13 cellular contexts compared by ENCODE assay signal in genomic region chr17:76351526-76352071, GRCh38. TPM values are rescaled to one million over a fixed set of nuclear protein-coding genes. Genes with fewer than 3 reads are reported as not detected.
DNase-seq lines count a peak whose midpoint lies in the region; ATAC-seq and TF ChIP-seq lines count a peak whose summit lies in the region.
"Had no signal": no experiment of that assay in that cellular context is flagged by ENCODE, and none has a peak within 500 bp of the region (broad histone marks: within the 10 kb centered on the region; RNA-seq: fewer than 3 reads in every experiment).

No MANE protein-coding gene starts in this region.

- H3K9me3 ChIP-seq in Loucy (ENCODE audit: insufficient read depth, low read depth, low read length) (no peaks in the 10 kb centered on the region), body of pancreas (no peaks in the 10 kb centered on the region), neural progenitor cell (ENCODE audit: low read depth) (no peaks in the 10 kb centered on the region), ovary (no peaks in the 10 kb centered on the region)

- H3K9me3 Mint-ChIP-seq in activated CD4-positive, alpha-beta T cell treated with anti-CD3 and anti-CD28 coated beads, Interleukin-2, amount 10 ng/mL, durations not matched to agents 24 days and 14 days = no peaks in the 10 kb centered on the region
- no peaks in the 10 kb centered on the region for H3K9me3 Mint-ChIP-seq in neural progenitor cell

- peaks cover 6% of the 10 kb centered on the region for H4K20me1 ChIP-seq in Loucy (ENCODE audit: insufficient read depth, low read length, poor library complexity, severe bottlenecking)
- H4K20me1 ChIP-seq in neural progenitor cell (ENCODE audit: low read depth) = no peaks in the 10 kb centered on the region

- ATAC-seq in body of pancreas = no peak
- no peak for ATAC-seq in esophagus mucosa
- ATAC-seq: left colon had no signal

- H3K27me3 ChIP-seq in Loucy (ENCODE audit: insufficient read depth, low read length, poor library complexity, severe bottlenecking) = no peaks in the 10 kb centered on the region
- no peaks in the 10 kb centered on the region for H3K27me3 ChIP-seq in body of pancreas
- peaks cover 5% of the 10 kb centered on the region for H3K27me3 ChIP-seq in neural progenitor cell
- no peaks in the 10 kb centered on the region for H3K27me3 ChIP-seq in ovary

- H3K9ac ChIP-seq in Loucy (ENCODE audit: low read depth, low read length, poor library complexity, severe bottlenecking) (peak overlapping the region; percentile 33), neural progenitor cell (no peak overlapping the region)

- no peak for TF ChIP-seq EP300 in ovary (IDR thresholded peaks at IDR 0.05)

- H3K4me3 ChIP-seq in Loucy (ENCODE audit: low read length, poor library complexity, severe bottlenecking) = peak overlapping the region; percentile 81
- H3K4me3 ChIP-seq in body of pancreas = no peak overlapping the region
- no peak overlapping the region for H3K4me3 ChIP-seq in neural progenitor cell
- no peak overlapping the region for H3K4me3 ChIP-seq in ovary

- peak overlapping the region in 3 of 4 donors; percentile 13 to 66 (median 22) for H3K27ac ChIP-seq in body of pancreas
- H3K27ac ChIP-seq in neural progenitor cell = no peak overlapping the region
- H3K27ac ChIP-seq in ovary = no peak overlapping the region

- H3K4me1 ChIP-seq in Loucy (ENCODE audit: insufficient read depth, low read length, poor library complexity, severe bottlenecking) = peaks cover 17% of the 10 kb centered on the region
- H3K4me1 ChIP-seq in body of pancreas = peaks cover 19% of the 10 kb centered on the region
- peaks cover 3% of the 10 kb centered on the region for H3K4me1 ChIP-seq in neural progenitor cell
- peaks cover 3% of the 10 kb centered on the region for H3K4me1 ChIP-seq in ovary (ENCODE audit: insufficient read depth)

- H3K4me3 Mint-ChIP-seq in activated CD4-positive, alpha-beta T cell treated with anti-CD3 and anti-CD28 coated beads, Interleukin-2, amount 10 ng/mL, durations not matched to agents 24 days and 14 days = peak overlapping the region; percentile 53
- H3K4me3 Mint-ChIP-seq in neural progenitor cell = peak overlapping the region; percentile 98

- H3K79me2 ChIP-seq in Loucy (ENCODE audit: insufficient read depth, low read length) (peaks cover 52% of the 10 kb centered on the region), neural progenitor cell (ENCODE audit: low read depth) (peaks cover 35% of the 10 kb centered on the region)

- H3K9me2 ChIP-seq in Loucy (replicated peaks; ENCODE audit: low read depth, low read length) = no peaks in the 10 kb centered on the region

- H3K36me3 Mint-ChIP-seq in activated CD4-positive, alpha-beta T cell treated with anti-CD3 and anti-CD28 coated beads, Interleukin-2, amount 10 ng/mL, durations not matched to agents 24 days and 14 days (ENCODE audit: low read depth) = peaks cover 12% of the 10 kb centered on the region
- H3K36me3 Mint-ChIP-seq in neural progenitor cell = peaks cover 15% of the 10 kb centered on the region

- H3F3A ChIP-seq in Loucy (ENCODE audit: low read depth) = no peaks in the 10 kb centered on the region
- peaks cover 9% of the 10 kb centered on the region for H3F3A ChIP-seq in neural progenitor cell (ENCODE audit: low read depth)

- H3K4me2 ChIP-seq in Loucy (ENCODE audit: low read depth, low read length, poor library complexity, severe bottlenecking) (peak overlapping the region; percentile 87), neural progenitor cell (no peak overlapping the region)

- H3K27ac Mint-ChIP-seq in activated CD4-positive, alpha-beta T cell treated with anti-CD3 and anti-CD28 coated beads, Interleukin-2, amount 10 ng/mL, durations not matched to agents 24 days and 14 days = no peak overlapping the region
- H3K27ac Mint-ChIP-seq in neural progenitor cell = peak overlapping the region; percentile 47

- DNase-seq in activated CD4-positive, alpha-beta T cell treated with anti-CD3 and anti-CD28 coated beads, Interleukin-2, amount 10 ng/mL, durations not matched to agents 24 days and 14 days = no peak
- DNase-seq in activated CD4-positive, alpha-beta T cell treated with anti-CD3 and anti-CD28 coated beads for 1 hour = no peak
- DNase-seq in body of pancreas = no peak
- DNase-seq in neural progenitor cell (ENCODE audit: low spot score) = no peak
- no peak for DNase-seq in NCI-H524 treated with DMSO at 0.1 percent for 48 hours (lab: John Stamatoyannopoulos, UW)
- no peak for DNase-seq in ovary
- DNase-seq: central memory CD4-positive, alpha-beta T cell; GF-D8; KG1; left colon; NCI-H446 treated with DMSO at 0.1 percent for 48 hours had no signal

- H2AFZ ChIP-seq in Loucy (ENCODE audit: low read length) = no peak overlapping the region
- no peak overlapping the region for H2AFZ ChIP-seq in neural progenitor cell (replicated peaks)

- TF ChIP-seq CTCF in Loucy (conservative IDR thresholded peaks at IDR 0.05; ENCODE audit: low read length) (no peak), body of pancreas (IDR thresholded peaks at IDR 0.05) (no peak), neural progenitor cell (IDR thresholded peaks at IDR 0.05) (no peak), ovary (IDR thresholded peaks at IDR 0.05) (no peak)

- TF ChIP-seq POLR2A in body of pancreas (IDR thresholded peaks at IDR 0.05) (no peak), ovary (IDR thresholded peaks at IDR 0.05) (no peak)

- intact Hi-C loops in activated CD4-positive, alpha-beta T cell treated with anti-CD3 and anti-CD28 coated beads, Interleukin-2, amount 10 ng/mL, durations not matched to agents 24 days and 14 days (cut with micrococcal nuclease) = loop anchor here (5.0 kb wide), 1 partner anchor 279 kb away; the partner anchor contains the start of genes GALR2 and SRP68
- intact Hi-C loops in body of pancreas (cut with DNase I) = no loop called here
- intact Hi-C loops in ovary (cut with DNase I) = no loop called here

- 28 to 38% methylated on average over 9 of the region's 9 CpGs for WGBS in body of pancreas, 2 donors
- WGBS in ovary, 3 donors = 65 to 74% (median 68%) methylated on average over 9 of the region's 9 CpGs

- peaks cover 11% of the 10 kb centered on the region; the same call in 1 of the 2 replicates for H3K36me3 ChIP-seq in Loucy (ENCODE audit: insufficient read depth, low read length)
- peaks cover 0 to 3% of the 10 kb centered on the region in 2 donors for H3K36me3 ChIP-seq in body of pancreas (replicated peaks in 1 of 2; ENCODE audit: insufficient read depth in 1 of 2, low read depth in 2 of 2)
- H3K36me3 ChIP-seq in neural progenitor cell = no peaks in the 10 kb centered on the region
- H3K36me3 ChIP-seq in ovary = no peaks in the 10 kb centered on the region

- peaks cover 19% of the 10 kb centered on the region for H3K4me1 Mint-ChIP-seq in activated CD4-positive, alpha-beta T cell treated with anti-CD3 and anti-CD28 coated beads, Interleukin-2, amount 10 ng/mL, durations not matched to agents 24 days and 14 days
- H3K4me1 Mint-ChIP-seq in neural progenitor cell = peaks cover 26% of the 10 kb centered on the region

- H3K27me3 Mint-ChIP-seq in activated CD4-positive, alpha-beta T cell treated with anti-CD3 and anti-CD28 coated beads, Interleukin-2, amount 10 ng/mL, durations not matched to agents 24 days and 14 days = no peaks in the 10 kb centered on the region
- H3K27me3 Mint-ChIP-seq in neural progenitor cell (ENCODE audit: insufficient read depth, low read depth) = peaks cover 3% of the 10 kb centered on the region

RNA-seq across cellular contexts. Expression of gene PRPSAP1, which starts 2.1 kb away (rescaled TPM):
- 37.2 and 45.2 TPM in 2 replicates for total RNA-seq in activated CD4-positive, alpha-beta T cell treated with anti-CD3 and anti-CD28 coated beads, Interleukin-2, amount 10 ng/mL, durations not matched to agents 24 days and 14 days
- 10 to 100 TPM; 34.8 to 55.7 TPM for total RNA-seq in body of pancreas
- 73.7 and 89.7 TPM in 2 replicates for total RNA-seq in neural progenitor cell (ENCODE audit: low replicate concordance)
- 42.0 TPM for total RNA-seq in esophagus mucosa
- 10 to 100 TPM; 26.1 to 50.4 (median 44.5) TPM for total RNA-seq in ovary
- 10 to 100 TPM; 42.9 to 57.9 TPM for polyA plus RNA-seq in ovary

RNA-seq across cellular contexts. Expression of gene SPHK1, which starts 32.8 kb away (rescaled TPM):
- 26.8 and 27.6 TPM in 2 replicates for total RNA-seq in activated CD4-positive, alpha-beta T cell treated with anti-CD3 and anti-CD28 coated beads, Interleukin-2, amount 10 ng/mL, durations not matched to agents 24 days and 14 days
- 10 to 100 TPM; 12.2 to 46.5 TPM for total RNA-seq in body of pancreas
- 1.3 and 1.9 TPM in 2 replicates for total RNA-seq in neural progenitor cell (ENCODE audit: low replicate concordance)
- total RNA-seq in esophagus mucosa = 13.1 TPM
- 1 to 10 TPM; 1.8 to 9.2 (median 3.7) TPM for total RNA-seq in ovary
- 1 to 10 TPM in 1 of 2 donors, under 1 TPM in 1; 0.80 to 4.0 TPM for polyA plus RNA-seq in ovary

RNA-seq across cellular contexts. Expression of gene QRICH2, which starts 43.5 kb away (rescaled TPM):
- total RNA-seq in activated CD4-positive, alpha-beta T cell treated with anti-CD3 and anti-CD28 coated beads, Interleukin-2, amount 10 ng/mL, durations not matched to agents 24 days and 14 days = 2.2 and 2.5 TPM in 2 replicates
- 1 to 10 TPM in 1 of 2 donors, under 1 TPM in 1; 0.66 to 1.6 TPM for total RNA-seq in body of pancreas
- total RNA-seq in neural progenitor cell (ENCODE audit: low replicate concordance) = 1.7 and 2.3 TPM in 2 replicates
- total RNA-seq in esophagus mucosa = 1.6 TPM
- total RNA-seq in ovary = 1 to 10 TPM; 1.1 to 3.8 (median 1.5) TPM
- 1 to 10 TPM in 1 of 2 donors, under 1 TPM in 1; 0.42 to 1.9 TPM for polyA plus RNA-seq in ovary

Comparison
In these comparisons a context has a peak if more than half of its experiments do, and no peak if none do; other contexts are left out.
1. H3K27ac ChIP-seq: peak in body of pancreas (3 of 4); none in neural progenitor cell (single experiment) and ovary (0 of 2).